ENCODE assay signal across 23 cellular contexts in genomic region chrX:32451954-32452518, GRCh38.
"Had no signal": no experiment of that assay in that cellular context is flagged by ENCODE, and none has a peak within 500 bp of the region (broad histone marks: within the 10 kb centered on the region; RNA-seq: fewer than 3 reads in every experiment).

No MANE protein-coding gene starts in this region.

- H3K4me2 ChIP-seq: neural progenitor cell had no signal

- H3K4me3 Mint-ChIP-seq: activated B cell treated with CpG ODN at 0.5 μM for 24 hours; activated naive CD8-positive, alpha-beta T cell; activated T-cell treated with anti-CD3 and anti-CD28 coated beads, Interleukin-2, amount 50 U/mL, for 24 hours; mesothelial cell of epicardium; naive thymus-derived CD4-positive, alpha-beta T cell; neural progenitor cell; stimulated activated naive CD8-positive, alpha-beta T cell treated with anti-CD3 and anti-CD28 coated beads, Interleukin-15, Interleukin-2, amounts not matched to agents 100 ng/mL and 50 ng/mL, for 24 hours; type B pancreatic cell had no signal

- H3K27me3 Mint-ChIP-seq: activated B cell treated with CpG ODN at 0.5 μM for 24 hours; activated naive CD8-positive, alpha-beta T cell; activated T-cell treated with anti-CD3 and anti-CD28 coated beads, Interleukin-2, amount 50 U/mL, for 24 hours; naive thymus-derived CD4-positive, alpha-beta T cell; stimulated activated naive CD8-positive, alpha-beta T cell treated with anti-CD3 and anti-CD28 coated beads, Interleukin-15, Interleukin-2, amounts not matched to agents 100 ng/mL and 50 ng/mL, for 24 hours; type B pancreatic cell had no signal

- H3K27ac Mint-ChIP-seq: activated B cell treated with CpG ODN at 0.5 μM for 24 hours; activated naive CD8-positive, alpha-beta T cell; activated T-cell treated with anti-CD3 and anti-CD28 coated beads, Interleukin-2, amount 50 U/mL, for 24 hours; activated T-helper 2 cell treated with anti-CD3 and anti-CD28 coated beads, Interferon-gamma antibody, Interleukin-2, Interleukin-4, amounts not matched to agents 10 μg/mL and 5 μg/mL and 100 μg/mL, durations not matched to agents 14 hours and 24 hours and 36 hours; mesothelial cell of epicardium; neural progenitor cell; stimulated activated naive CD8-positive, alpha-beta T cell treated with anti-CD3 and anti-CD28 coated beads, Interleukin-15, Interleukin-2, amounts not matched to agents 100 ng/mL and 50 ng/mL, for 24 hours; type B pancreatic cell had no signal

- H3K9ac ChIP-seq: neural progenitor cell had no signal

- H3K9me3 ChIP-seq: esophagus muscularis mucosa, heart right ventricle, spleen, uterus had no signal

- H3K36me3 Mint-ChIP-seq: activated naive CD8-positive, alpha-beta T cell; neural progenitor cell; type B pancreatic cell had no signal

- ATAC-seq: heart right ventricle; naive thymus-derived CD4-positive, alpha-beta T cell; right cardiac atrium had no signal

- H3K4me3 ChIP-seq: esophagus muscularis mucosa, heart right ventricle, neural progenitor cell, spleen, uterus had no signal

- H2AFZ ChIP-seq: neural progenitor cell had no signal

- H3K9me3 Mint-ChIP-seq: activated T-cell treated with anti-CD3 and anti-CD28 coated beads, Interleukin-2, amount 50 U/mL, for 24 hours; activated T-helper 2 cell treated with anti-CD3 and anti-CD28 coated beads, Interferon-gamma antibody, Interleukin-2, Interleukin-4, amounts not matched to agents 10 μg/mL and 5 μg/mL and 100 μg/mL, durations not matched to agents 14 hours and 24 hours and 36 hours; neural progenitor cell; stimulated activated naive CD8-positive, alpha-beta T cell treated with anti-CD3 and anti-CD28 coated beads, Interleukin-15, Interleukin-2, amounts not matched to agents 100 ng/mL and 50 ng/mL, for 24 hours; type B pancreatic cell had no signal

- H3K4me1 Mint-ChIP-seq: mesothelial cell of epicardium, neural progenitor cell had no signal

- DNase-seq: activated B cell treated with CpG ODN at 0.5 μM for 24 hours; activated CD4-positive, alpha-beta T cell treated with anti-CD3 and anti-CD28 coated beads, Interleukin-2, amount 50 U/mL, for 1 hour; activated T-cell treated with anti-CD3 and anti-CD28 coated beads, Interleukin-2, amount 50 U/mL, for 24 hours; amniotic stem cell; brain microvascular endothelial cell; caudate nucleus; cortex of kidney; foreskin melanocyte; heart right ventricle; naive thymus-derived CD4-positive, alpha-beta T cell; right cardiac atrium; spleen; stimulated activated CD4-positive, alpha-beta T cell treated with anti-CD3 and anti-CD28 coated beads, Interleukin-2, amount 100 ng/mL, for 48 hours; substantia nigra; T-helper 2 cell; uterus had no signal

- H3K27ac ChIP-seq: brain microvascular endothelial cell, esophagus muscularis mucosa, heart right ventricle, neural progenitor cell, spleen, uterus had no signal

- H3K4me1 ChIP-seq: esophagus muscularis mucosa, heart right ventricle, neural progenitor cell, uterus had no signal

- H3K27me3 ChIP-seq: brain microvascular endothelial cell, esophagus muscularis mucosa, neural progenitor cell, spleen, uterus had no signal

- H3K36me3 ChIP-seq: brain microvascular endothelial cell, esophagus muscularis mucosa, heart right ventricle, neural progenitor cell, spleen, uterus had no signal
